ENCODE assay signal across 20 cellular contexts in genomic region chr5:2903451-2904395, GRCh38.
"Had no signal": no experiment of that assay in that cellular context is flagged by ENCODE, and none has a peak within 500 bp of the region (broad histone marks: within the 10 kb centered on the region; RNA-seq: fewer than 3 reads in every experiment).

No MANE protein-coding gene starts in this region.

- H3K27me3 ChIP-seq: gastrocnemius medialis, left lung, pancreas, right lobe of liver, tibial artery had no signal

- ATAC-seq: esophagus mucosa; gastrocnemius medialis; heart right ventricle; left lung; lower lobe of right lung; naive thymus-derived CD8-positive, alpha-beta T cell; pancreas; right lobe of liver; stimulated activated effector memory CD8-positive, alpha-beta T cell treated with anti-CD3 and anti-CD28 coated beads, Interleukin-12 subunit alpha, Interleukin-12 subunit beta, amount 100 ng/mL, for 72 hours; stimulated activated naive CD8-positive, alpha-beta T cell treated with anti-CD3 and anti-CD28 coated beads, Interleukin-15, Interleukin-2, amounts not matched to agents 100 U/mL and 50 U/mL, for 24 hours had no signal

- H3K27ac ChIP-seq: dorsolateral prefrontal cortex, gastrocnemius medialis, heart right ventricle, left lung, lower lobe of right lung, pancreas, prostate gland, right lobe of liver, tibial artery had no signal

- H3K36me3 ChIP-seq: gastrocnemius medialis, heart right ventricle, left lung, lower lobe of right lung, pancreas, prostate gland, right lobe of liver, tibial artery had no signal

- H3K4me3 ChIP-seq: dorsolateral prefrontal cortex, gastrocnemius medialis, heart right ventricle, left lung, lower lobe of right lung, pancreas, prostate gland, right lobe of liver, tibial artery had no signal

- H3K27ac Mint-ChIP-seq: naive thymus-derived CD8-positive, alpha-beta T cell; stimulated activated effector memory CD8-positive, alpha-beta T cell treated with anti-CD3 and anti-CD28 coated beads, Interleukin-12 subunit alpha, Interleukin-12 subunit beta, amount 100 ng/mL, for 72 hours had no signal

- H3K36me3 Mint-ChIP-seq: naive thymus-derived CD8-positive, alpha-beta T cell; stimulated activated effector memory CD8-positive, alpha-beta T cell treated with anti-CD3 and anti-CD28 coated beads, Interleukin-12 subunit alpha, Interleukin-12 subunit beta, amount 100 ng/mL, for 72 hours had no signal

- H3K9me3 Mint-ChIP-seq: stimulated activated effector memory CD8-positive, alpha-beta T cell treated with anti-CD3 and anti-CD28 coated beads, Interleukin-12 subunit alpha, Interleukin-12 subunit beta, amount 100 ng/mL, for 72 hours had no signal

- H3K9me3 ChIP-seq: gastrocnemius medialis, lower lobe of right lung, pancreas, prostate gland, right lobe of liver, tibial artery had no signal

- DNase-seq: central memory CD4-positive, alpha-beta T cell; cortex of kidney; dorsolateral prefrontal cortex; effector memory CD4-positive, alpha-beta T cell; gastrocnemius medialis; heart right ventricle; hypothalamus; left lung; lower lobe of right lung; mesenchymal stem cell; naive thymus-derived CD8-positive, alpha-beta T cell; pancreas; stimulated activated CD4-positive, alpha-beta T cell treated with anti-CD3 and anti-CD28 coated beads, Interleukin-4, amount 100 ng/mL, for 1 hour; stimulated activated CD8-positive, alpha-beta memory T cell treated with anti-CD3 and anti-CD28 coated beads, Interleukin-4, amount 100 ng/mL, for 48 hours; stimulated activated naive CD8-positive, alpha-beta T cell treated with anti-CD3 and anti-CD28 coated beads, Interleukin-15, Interleukin-2, amounts not matched to agents 100 U/mL and 50 U/mL, for 24 hours had no signal

- H3K4me1 Mint-ChIP-seq: naive thymus-derived CD8-positive, alpha-beta T cell; stimulated activated effector memory CD8-positive, alpha-beta T cell treated with anti-CD3 and anti-CD28 coated beads, Interleukin-12 subunit alpha, Interleukin-12 subunit beta, amount 100 ng/mL, for 72 hours had no signal

- H3K4me3 Mint-ChIP-seq: naive thymus-derived CD8-positive, alpha-beta T cell; stimulated activated effector memory CD8-positive, alpha-beta T cell treated with anti-CD3 and anti-CD28 coated beads, Interleukin-12 subunit alpha, Interleukin-12 subunit beta, amount 100 ng/mL, for 72 hours had no signal

- H3K4me1 ChIP-seq: gastrocnemius medialis, heart right ventricle, left lung, lower lobe of right lung, pancreas, prostate gland, right lobe of liver, tibial artery had no signal
